In the genomic region with DNA sequence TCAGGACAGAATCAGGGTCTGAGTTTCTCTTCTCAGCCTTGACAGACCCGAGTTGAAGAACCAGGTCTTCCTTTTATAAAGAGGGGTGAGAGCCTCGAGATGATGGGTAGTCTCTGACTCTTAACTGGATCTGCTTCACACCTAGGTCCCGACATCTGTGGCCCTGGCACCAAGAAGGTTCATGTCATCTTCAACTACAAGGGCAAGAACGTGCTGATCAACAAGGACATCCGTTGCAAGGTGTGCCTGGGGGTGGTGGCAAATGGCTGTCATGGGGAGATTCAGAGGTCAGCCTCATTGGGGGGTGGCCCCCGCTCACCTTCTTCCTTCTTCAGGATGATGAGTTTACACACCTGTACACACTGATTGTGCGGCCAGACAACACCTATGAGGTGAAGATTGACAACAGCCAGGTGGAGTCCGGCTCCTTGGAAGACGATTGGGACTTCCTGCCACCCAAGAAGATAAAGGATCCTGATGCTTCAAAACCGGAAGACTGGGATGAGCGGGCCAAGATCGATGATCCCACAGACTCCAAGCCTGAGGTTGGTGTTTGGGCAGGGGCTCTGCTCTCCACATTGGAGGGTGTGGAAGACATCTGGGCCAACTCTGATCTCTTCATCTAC, we compare ENCODE assay signal across 9 cellular contexts. TPM values are rescaled to one million over a fixed set of nuclear protein-coding genes. Genes with fewer than 3 reads are reported as not detected.
A peak's percentile ranks its signal among the peaks of the same experiment; 100 is the strongest.
DNase-seq lines count a peak whose midpoint lies in the region; ATAC-seq and TF ChIP-seq lines count a peak whose summit lies in the region.
"Had no signal": no experiment of that assay in that cellular context is flagged by ENCODE, and none has a peak within 500 bp of the region (broad histone marks: within the 10 kb centered on the region; RNA-seq: fewer than 3 reads in every experiment).

No MANE protein-coding gene starts in this region.

- peak overlapping the region; percentile 80 for H3K4me3 ChIP-seq in GM08714 (ENCODE audit: low read length)
- H3K4me3 ChIP-seq in SJSA1: peak overlapping the region; percentile 80
- H3K4me3 ChIP-seq in esophagus squamous epithelium: peak overlapping the region in 3 of 4 donors; percentile 97 to 99 (median 98)
- H3K4me3 ChIP-seq in psoas muscle: peak overlapping the region; percentile 98

- H3K4me1 ChIP-seq in SJSA1 (replicated peaks): peaks cover 23% of the 10 kb centered on the region
- H3K4me1 ChIP-seq in esophagus squamous epithelium: peaks cover 33 to 71% (median 37%) of the 10 kb centered on the region in 3 donors
- H3K4me1 ChIP-seq in psoas muscle: peaks cover 23% of the 10 kb centered on the region

- TF ChIP-seq CTCF in esophagus squamous epithelium (IDR thresholded peaks at IDR 0.05): no peak
- TF ChIP-seq CTCF in psoas muscle (IDR thresholded peaks at IDR 0.05): no peak

- no peak for ATAC-seq in psoas muscle
- ATAC-seq in GM19351 (IDR thresholded peaks at IDR 0.05; ENCODE audit: unreplicated experiment): no peak
- no peak for ATAC-seq in left lobe of liver
- no peak for ATAC-seq in HG02678 (IDR thresholded peaks at IDR 0.05; ENCODE audit: unreplicated experiment)

- H3K27ac ChIP-seq in SJSA1 (no peak overlapping the region), esophagus squamous epithelium (peak overlapping the region; percentile 25 to 98 (median 97)), psoas muscle (peak overlapping the region; percentile 98)

- H3K27me3 ChIP-seq in SJSA1 (replicated peaks) (no peaks in the 10 kb centered on the region), esophagus squamous epithelium (no peaks in the 10 kb centered on the region), psoas muscle (ENCODE audit: insufficient read depth in 3 of 3, low read length in 2 of 3) (no peaks in the 10 kb centered on the region)

- intact Hi-C loops in esophagus squamous epithelium (cut with DNase I): no loop called here
- intact Hi-C loops in psoas muscle (cut with DNase I): loop anchor here in 1 of 2 donors (10.0 kb wide), 1 partner anchor 135 kb away; a partner anchor contains a TSS

- H3K36me3 ChIP-seq in SJSA1: peaks cover 64% of the 10 kb centered on the region
- peaks cover 23 to 56% (median 35%) of the 10 kb centered on the region in 3 donors for H3K36me3 ChIP-seq in esophagus squamous epithelium
- H3K36me3 ChIP-seq in psoas muscle (ENCODE audit: insufficient read depth in 1 of 2, low read depth in 1 of 2): peaks cover 13 to 58% of the 10 kb centered on the region in 2 donors

- no peak for TF ChIP-seq POLR2A in esophagus squamous epithelium (IDR thresholded peaks at IDR 0.05)

- DNase-seq in SJSA1 (ENCODE audit: low read depth in 1 of 2, low spot score in 2 of 2): no peak
- DNase-seq in esophagus squamous epithelium (lab: John Stamatoyannopoulos, UW): no peak
- DNase-seq in psoas muscle: no peak
- no peak for DNase-seq in left lobe of liver (ENCODE audit: low spot score)
- no peak for DNase-seq in activated CD4-positive, alpha-beta T cell treated with anti-CD3 and anti-CD28 coated beads for 4 hours
- DNase-seq: islet precursor cell had no signal

- H3K9me3 ChIP-seq in SJSA1 (replicated peaks) (no peaks in the 10 kb centered on the region), esophagus squamous epithelium (no peaks in the 10 kb centered on the region), psoas muscle (no peaks in the 10 kb centered on the region)

- 29 to 31% methylated on average over 5 to 7 of the region's 12 CpGs for WGBS in esophagus squamous epithelium, 2 donors
- 61 to 69% (median 62%) methylated on average over 12 of the region's 12 CpGs for WGBS in psoas muscle, 3 donors

RNA-seq across cellular contexts. Expression of a gene that starts 1.6 kb away (rescaled TPM):
- 1,330 and 1,700 TPM in 2 replicates for total RNA-seq in SJSA1 (2014; rRNA removed; shearing (Covaris generic))
- total RNA-seq in esophagus squamous epithelium (100 to 1,000 TPM; 262 to 577 (median 513) TPM), psoas muscle (100 to 1,000 TPM; 124 to 219 (median 175) TPM), left lobe of liver (1,041 TPM)
- 100 to 1,000 TPM; 134 to 273 (median 146) TPM for polyA plus RNA-seq in psoas muscle

RNA-seq across cellular contexts. Expression of a gene that starts 5.6 kb away (rescaled TPM):
- total RNA-seq in SJSA1 (2014; rRNA removed; shearing (Covaris generic)): 145 and 164 TPM in 2 replicates
- total RNA-seq in esophagus squamous epithelium (10 to 100 TPM; 67.7 to 87.4 (median 82.4) TPM), psoas muscle (100 to 1,000 TPM; 424 to 704 (median 500) TPM), left lobe of liver (42.6 TPM)
- 100 to 1,000 TPM; 403 to 801 (median 728) TPM for polyA plus RNA-seq in psoas muscle

RNA-seq across cellular contexts. Expression of a gene that starts 6.5 kb away (rescaled TPM):
- total RNA-seq in SJSA1 (2014; rRNA removed; shearing (Covaris generic)): 48.3 and 101 TPM in 2 replicates
- total RNA-seq in esophagus squamous epithelium: 10 to 100 TPM; 47.7 to 53.8 (median 51.0) TPM
- total RNA-seq in psoas muscle: 10 to 100 TPM; 45.9 to 65.1 (median 59.1) TPM
- polyA plus RNA-seq in psoas muscle: 100 to 1,000 TPM in 1 of 3 donors, 10 to 100 TPM in 2; 61.6 to 161 (median 93.3) TPM
- 34.2 TPM for total RNA-seq in left lobe of liver

RNA-seq across cellular contexts. Expression of a gene that starts 17.0 kb away (rescaled TPM):
- total RNA-seq in SJSA1 (2014; rRNA removed; shearing (Covaris generic)): 75.7 and 84.3 TPM in 2 replicates
- 10 to 100 TPM; 34.4 to 59.7 (median 44.9) TPM for total RNA-seq in esophagus squamous epithelium
- total RNA-seq in psoas muscle: 10 to 100 TPM; 22.4 to 35.6 (median 29.3) TPM
- polyA plus RNA-seq in psoas muscle: 100 to 1,000 TPM in 1 of 3 donors, 10 to 100 TPM in 2; 50.6 to 119 (median 62.5) TPM
- total RNA-seq in left lobe of liver: 12.0 TPM

RNA-seq across cellular contexts. Expression of a gene that starts 20.9 kb away (rescaled TPM):
- 0.24 TPM in 1 of 2 replicates, not detected in the other for total RNA-seq in SJSA1 (2014; rRNA removed; shearing (Covaris generic))
- total RNA-seq in esophagus squamous epithelium (1 to 10 TPM in 1 of 4 donors, not detected in 3; 2.2 TPM), psoas muscle (not detected), left lobe of liver (not detected)
- under 1 TPM in 1 of 3 donors, not detected in 2; 0.05 TPM for polyA plus RNA-seq in psoas muscle
